ENCODE assay signal across 1 cellular context in genomic region chr10:93702278-93703001, GRCh38.
TF ChIP-seq lines count a peak whose summit lies in the region.

FRA10AC1 (minus strand) TSS chr10:93702592; CDS start chr10:93700106, 2,486 bp downstream.

TF ChIP-seq in HCT116, 20 proteins besides CTCF, POLR2A, EP300 and RAD21 (continued from another document):
- TF ChIP-seq ZFX (IDR thresholded peaks at IDR 0.05): peak; percentile 41; the same call in 1 of the 2 replicates
